In genomic region chr9:35490155-35490909, GRCh38 we compare ENCODE assay signal across 8 cellular contexts.
DNase-seq lines count a peak whose midpoint lies in the region; ATAC-seq and TF ChIP-seq lines count a peak whose summit lies in the region.

No MANE protein-coding gene starts in this region.

- ATAC-seq in HG02885 (IDR thresholded peaks at IDR 0.05; ENCODE audit: poor library complexity, unreplicated experiment) = peak; percentile 25
- ATAC-seq in HG02938 (IDR thresholded peaks at IDR 0.05; ENCODE audit: unreplicated experiment) = no peak

- peak overlapping the region; percentile 78 to 93 (median 84) for H3K27ac ChIP-seq in BLaER1 treated with 17β-estradiol and CSF1 and Interleukin-3, amounts not matched to agents 10 nM and 100 nM

- peaks cover 0 to 14% (median 8%) of the 10 kb centered on the region in 11 experiments; a peak in 13 of 22 replicates for H3K36me3 ChIP-seq in BLaER1 treated with 17β-estradiol and CSF1 and Interleukin-3, amounts not matched to agents 10 nM and 100 nM

- peaks cover 32 to 42% (median 35%) of the 10 kb centered on the region in 10 experiments for H3K4me1 ChIP-seq in BLaER1 treated with 17β-estradiol and CSF1 and Interleukin-3, amounts not matched to agents 10 nM and 100 nM

- H4K20me1 ChIP-seq in BLaER1 treated with 17β-estradiol and CSF1 and Interleukin-3, amounts not matched to agents 10 nM and 100 nM = 0 out of 22 replicates have a peak, but pooled peaks cover 0 to 12% (median 0%) of the 10 kb centered on the region in 11 experiments

- H3K27me3 ChIP-seq in BLaER1 treated with 17β-estradiol and CSF1 and Interleukin-3, amounts not matched to agents 10 nM and 100 nM = no peaks in the 10 kb centered on the region

- peak overlapping the region; percentile 82 to 91 (median 88) for H3K9ac ChIP-seq in BLaER1 treated with 17β-estradiol and CSF1 and Interleukin-3, amounts not matched to agents 10 nM and 100 nM

- DNase-seq in amygdala (lab: John Stamatoyannopoulos, UW) = peak in 34 of 56 donors; percentile 15 to 70 (median 48)
- peak in 36 of 51 donors; percentile 19 to 79 (median 52) for DNase-seq in hypothalamus (lab: John Stamatoyannopoulos, UW)
- DNase-seq in retinal pigment epithelial cell (ENCODE audit: low read depth) = no peak
- no peak for DNase-seq in GOT3 (lab: John Stamatoyannopoulos, UW)
- no peak for DNase-seq in SKM-1 (lab: John Stamatoyannopoulos, UW; ENCODE audit: unreplicated experiment)

- peak overlapping the region; percentile 78 to 98 (median 94) for H3K4me2 ChIP-seq in BLaER1 treated with 17β-estradiol and CSF1 and Interleukin-3, amounts not matched to agents 10 nM and 100 nM

- peaks cover 13 to 28% (median 17%) of the 10 kb centered on the region in 11 experiments; a peak in 21 of 22 replicates for H3K9me3 ChIP-seq in BLaER1 treated with 17β-estradiol and CSF1 and Interleukin-3, amounts not matched to agents 10 nM and 100 nM (replicated peaks in 1 of 11)

- TF ChIP-seq CTCF in retinal pigment epithelial cell (conservative IDR thresholded peaks at IDR 0.05; ENCODE audit: low read depth, low read length) = peak; percentile 34

- H3K4me3 ChIP-seq in BLaER1 treated with 17β-estradiol and CSF1 and Interleukin-3, amounts not matched to agents 10 nM and 100 nM = peak overlapping the region; percentile 70 to 88 (median 75)
- H3K4me3 ChIP-seq in retinal pigment epithelial cell (ENCODE audit: low read length) = peak overlapping the region; percentile 86

Comparison
In these comparisons a context has a peak if more than half of its experiments do, and no peak if none do; other contexts are left out.
1. DNase-seq: peak in amygdala (34 of 56) and hypothalamus (36 of 51); none in retinal pigment epithelial cell (single experiment), GOT3 (single experiment) and SKM-1 (single experiment).